In the genomic region with DNA sequence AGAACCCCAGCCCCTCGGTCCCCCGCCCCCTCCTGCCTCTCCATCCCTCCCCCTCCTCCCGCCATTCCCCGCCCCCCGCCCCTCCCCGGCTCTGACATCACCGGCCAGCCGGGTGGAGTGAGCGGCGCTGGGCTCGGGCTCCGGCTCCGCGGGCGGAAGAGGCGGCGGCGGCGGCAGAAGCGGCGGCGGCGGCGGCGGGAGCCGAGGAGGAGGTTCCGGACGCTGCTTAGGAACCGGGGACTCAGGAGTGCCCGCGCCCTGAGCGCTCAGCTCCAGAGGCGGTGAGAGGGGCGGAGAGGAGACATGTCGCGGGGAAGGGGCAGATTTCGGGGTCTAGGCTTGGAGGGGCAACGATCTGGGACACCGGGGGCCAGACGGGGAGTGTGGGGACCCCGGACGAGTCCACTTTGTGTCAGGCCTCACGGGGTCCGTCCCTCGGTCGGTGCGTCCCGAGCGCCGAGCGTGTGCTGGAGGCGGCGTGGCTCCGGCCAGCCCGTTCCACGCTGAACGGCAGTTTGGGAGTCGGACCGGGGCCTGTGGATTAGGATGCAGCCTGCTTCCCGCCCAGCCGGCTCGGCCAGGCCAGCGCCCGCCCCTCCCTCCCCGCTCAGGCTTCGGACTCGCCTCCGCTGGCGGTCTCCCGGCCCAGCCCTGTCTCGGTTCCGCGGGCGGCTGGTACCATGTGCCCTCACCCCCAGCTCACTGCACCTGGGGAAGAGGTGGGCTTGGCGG, we compare ENCODE assay signal across 2 cellular contexts.
TF ChIP-seq lines count a peak whose summit lies in the region.

A gene with protein sequence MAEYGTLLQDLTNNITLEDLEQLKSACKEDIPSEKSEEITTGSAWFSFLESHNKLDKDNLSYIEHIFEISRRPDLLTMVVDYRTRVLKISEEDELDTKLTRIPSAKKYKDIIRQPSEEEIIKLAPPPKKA (plus strand): TSS at position 143 of the 732 bp plus-strand sequence. CDS start 6,161 bp downstream, outside the sequence.

TF ChIP-seq in HEK293, 187 proteins besides CTCF, POLR2A, EP300 and RAD21 (continued from another document and continues in another):
- no peak for TF ChIP-seq YY2 (tag by site-specific recombination; IDR thresholded peaks at IDR 0.05)
- TF ChIP-seq, protein P1, sequence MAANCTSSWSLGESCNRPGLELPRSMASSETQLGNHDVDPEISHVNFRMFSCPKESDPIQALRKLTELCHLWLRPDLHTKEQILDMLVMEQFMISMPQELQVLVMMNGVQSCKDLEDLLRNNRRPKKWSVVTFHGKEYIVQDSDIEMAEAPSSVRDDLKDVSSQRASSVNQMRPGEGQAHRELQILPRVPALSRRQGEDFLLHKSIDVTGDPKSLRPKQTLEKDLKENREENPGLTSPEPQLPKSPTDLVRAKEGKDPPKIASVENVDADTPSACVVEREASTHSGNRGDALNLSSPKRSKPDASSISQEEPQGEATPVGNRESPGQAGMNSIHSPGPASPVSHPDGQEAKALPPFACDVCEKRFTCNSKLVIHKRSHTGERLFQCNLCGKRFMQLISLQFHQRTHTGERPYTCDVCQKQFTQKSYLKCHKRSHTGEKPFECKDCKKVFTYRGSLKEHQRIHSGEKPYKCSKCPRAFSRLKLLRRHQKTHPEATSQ (tag by site-specific recombination; IDR thresholded peaks at IDR 0.05): no peak
- TF ChIP-seq ZNF501 (tag by site-specific recombination; IDR thresholded peaks at IDR 0.05): peak; percentile 79
- no peak for TF ChIP-seq ZNF19 (tag by site-specific recombination; IDR thresholded peaks at IDR 0.05; ENCODE audit: low read depth)
- no peak for TF ChIP-seq ZNF555 (tag by site-specific recombination; conservative IDR thresholded peaks at IDR 0.05)
- TF ChIP-seq, protein P2, sequence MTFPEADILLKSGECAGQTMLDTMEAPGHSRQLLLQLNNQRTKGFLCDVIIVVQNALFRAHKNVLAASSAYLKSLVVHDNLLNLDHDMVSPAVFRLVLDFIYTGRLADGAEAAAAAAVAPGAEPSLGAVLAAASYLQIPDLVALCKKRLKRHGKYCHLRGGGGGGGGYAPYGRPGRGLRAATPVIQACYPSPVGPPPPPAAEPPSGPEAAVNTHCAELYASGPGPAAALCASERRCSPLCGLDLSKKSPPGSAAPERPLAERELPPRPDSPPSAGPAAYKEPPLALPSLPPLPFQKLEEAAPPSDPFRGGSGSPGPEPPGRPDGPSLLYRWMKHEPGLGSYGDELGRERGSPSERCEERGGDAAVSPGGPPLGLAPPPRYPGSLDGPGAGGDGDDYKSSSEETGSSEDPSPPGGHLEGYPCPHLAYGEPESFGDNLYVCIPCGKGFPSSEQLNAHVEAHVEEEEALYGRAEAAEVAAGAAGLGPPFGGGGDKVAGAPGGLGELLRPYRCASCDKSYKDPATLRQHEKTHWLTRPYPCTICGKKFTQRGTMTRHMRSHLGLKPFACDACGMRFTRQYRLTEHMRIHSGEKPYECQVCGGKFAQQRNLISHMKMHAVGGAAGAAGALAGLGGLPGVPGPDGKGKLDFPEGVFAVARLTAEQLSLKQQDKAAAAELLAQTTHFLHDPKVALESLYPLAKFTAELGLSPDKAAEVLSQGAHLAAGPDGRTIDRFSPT (tag by site-specific recombination; IDR thresholded peaks at IDR 0.05): peak; percentile 62; the same call in 1 of the 2 replicates
- TF ChIP-seq, protein P3, sequence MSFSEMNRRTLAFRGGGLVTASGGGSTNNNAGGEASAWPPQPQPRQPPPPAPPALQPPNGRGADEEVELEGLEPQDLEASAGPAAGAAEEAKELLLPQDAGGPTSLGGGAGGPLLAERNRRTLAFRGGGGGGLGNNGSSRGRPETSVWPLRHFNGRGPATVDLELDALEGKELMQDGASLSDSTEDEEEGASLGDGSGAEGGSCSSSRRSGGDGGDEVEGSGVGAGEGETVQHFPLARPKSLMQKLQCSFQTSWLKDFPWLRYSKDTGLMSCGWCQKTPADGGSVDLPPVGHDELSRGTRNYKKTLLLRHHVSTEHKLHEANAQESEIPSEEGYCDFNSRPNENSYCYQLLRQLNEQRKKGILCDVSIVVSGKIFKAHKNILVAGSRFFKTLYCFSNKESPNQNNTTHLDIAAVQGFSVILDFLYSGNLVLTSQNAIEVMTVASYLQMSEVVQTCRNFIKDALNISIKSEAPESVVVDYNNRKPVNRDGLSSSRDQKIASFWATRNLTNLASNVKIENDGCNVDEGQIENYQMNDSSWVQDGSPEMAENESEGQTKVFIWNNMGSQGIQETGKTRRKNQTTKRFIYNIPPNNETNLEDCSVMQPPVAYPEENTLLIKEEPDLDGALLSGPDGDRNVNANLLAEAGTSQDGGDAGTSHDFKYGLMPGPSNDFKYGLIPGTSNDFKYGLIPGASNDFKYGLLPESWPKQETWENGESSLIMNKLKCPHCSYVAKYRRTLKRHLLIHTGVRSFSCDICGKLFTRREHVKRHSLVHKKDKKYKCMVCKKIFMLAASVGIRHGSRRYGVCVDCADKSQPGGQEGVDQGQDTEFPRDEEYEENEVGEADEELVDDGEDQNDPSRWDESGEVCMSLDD (tag by site-specific recombination; IDR thresholded peaks at IDR 0.05): no peak
- TF ChIP-seq, protein P4, sequence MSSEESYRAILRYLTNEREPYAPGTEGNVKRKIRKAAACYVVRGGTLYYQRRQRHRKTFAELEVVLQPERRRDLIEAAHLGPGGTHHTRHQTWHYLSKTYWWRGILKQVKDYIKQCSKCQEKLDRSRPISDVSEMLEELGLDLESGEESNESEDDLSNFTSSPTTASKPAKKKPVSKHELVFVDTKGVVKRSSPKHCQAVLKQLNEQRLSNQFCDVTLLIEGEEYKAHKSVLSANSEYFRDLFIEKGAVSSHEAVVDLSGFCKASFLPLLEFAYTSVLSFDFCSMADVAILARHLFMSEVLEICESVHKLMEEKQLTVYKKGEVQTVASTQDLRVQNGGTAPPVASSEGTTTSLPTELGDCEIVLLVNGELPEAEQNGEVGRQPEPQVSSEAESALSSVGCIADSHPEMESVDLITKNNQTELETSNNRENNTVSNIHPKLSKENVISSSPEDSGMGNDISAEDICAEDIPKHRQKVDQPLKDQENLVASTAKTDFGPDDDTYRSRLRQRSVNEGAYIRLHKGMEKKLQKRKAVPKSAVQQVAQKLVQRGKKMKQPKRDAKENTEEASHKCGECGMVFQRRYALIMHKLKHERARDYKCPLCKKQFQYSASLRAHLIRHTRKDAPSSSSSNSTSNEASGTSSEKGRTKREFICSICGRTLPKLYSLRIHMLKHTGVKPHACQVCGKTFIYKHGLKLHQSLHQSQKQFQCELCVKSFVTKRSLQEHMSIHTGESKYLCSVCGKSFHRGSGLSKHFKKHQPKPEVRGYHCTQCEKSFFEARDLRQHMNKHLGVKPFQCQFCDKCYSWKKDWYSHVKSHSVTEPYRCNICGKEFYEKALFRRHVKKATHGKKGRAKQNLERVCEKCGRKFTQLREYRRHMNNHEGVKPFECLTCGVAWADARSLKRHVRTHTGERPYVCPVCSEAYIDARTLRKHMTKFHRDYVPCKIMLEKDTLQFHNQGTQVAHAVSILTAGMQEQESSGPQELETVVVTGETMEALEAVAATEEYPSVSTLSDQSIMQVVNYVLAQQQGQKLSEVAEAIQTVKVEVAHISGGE (tag by site-specific recombination; conservative IDR thresholded peaks at IDR 0.05; ENCODE audit: low read depth): peak; percentile 74
- no peak for TF ChIP-seq ZNF48 (tag by site-specific recombination; IDR thresholded peaks at IDR 0.05)
- peak; percentile 80; the same call in 1 of the 2 replicates for TF ChIP-seq ZNF600 (tag by site-specific recombination; IDR thresholded peaks at IDR 0.05)
- TF ChIP-seq ZNF626 (tag by site-specific recombination; IDR thresholded peaks at IDR 0.05): no peak
- TF ChIP-seq ZNF202 (tag by site-specific recombination; IDR thresholded peaks at IDR 0.05; ENCODE audit: borderline replicate concordance): no peak
- TF ChIP-seq ZNF473 (tag by site-specific recombination; IDR thresholded peaks at IDR 0.05): no peak
- no peak for TF ChIP-seq ZNF514 (tag by site-specific recombination; IDR thresholded peaks at IDR 0.05)
- 0 out of 2 replicates have a peak, but pooled peaks have one; percentile 11 for TF ChIP-seq ZNF146 (tag by site-specific recombination; IDR thresholded peaks at IDR 0.05)
- TF ChIP-seq ZNF561 (tag by site-specific recombination; IDR thresholded peaks at IDR 0.05; ENCODE audit: borderline replicate concordance): peak; percentile 32; the same call in 1 of the 2 replicates
- TF ChIP-seq ZNF623 (tag by site-specific recombination; IDR thresholded peaks at IDR 0.05): no peak

TF ChIP-seq in HepG2, 621 proteins besides CTCF, POLR2A, EP300 and RAD21 (continues in another document):
- TF ChIP-seq, protein P5, sequence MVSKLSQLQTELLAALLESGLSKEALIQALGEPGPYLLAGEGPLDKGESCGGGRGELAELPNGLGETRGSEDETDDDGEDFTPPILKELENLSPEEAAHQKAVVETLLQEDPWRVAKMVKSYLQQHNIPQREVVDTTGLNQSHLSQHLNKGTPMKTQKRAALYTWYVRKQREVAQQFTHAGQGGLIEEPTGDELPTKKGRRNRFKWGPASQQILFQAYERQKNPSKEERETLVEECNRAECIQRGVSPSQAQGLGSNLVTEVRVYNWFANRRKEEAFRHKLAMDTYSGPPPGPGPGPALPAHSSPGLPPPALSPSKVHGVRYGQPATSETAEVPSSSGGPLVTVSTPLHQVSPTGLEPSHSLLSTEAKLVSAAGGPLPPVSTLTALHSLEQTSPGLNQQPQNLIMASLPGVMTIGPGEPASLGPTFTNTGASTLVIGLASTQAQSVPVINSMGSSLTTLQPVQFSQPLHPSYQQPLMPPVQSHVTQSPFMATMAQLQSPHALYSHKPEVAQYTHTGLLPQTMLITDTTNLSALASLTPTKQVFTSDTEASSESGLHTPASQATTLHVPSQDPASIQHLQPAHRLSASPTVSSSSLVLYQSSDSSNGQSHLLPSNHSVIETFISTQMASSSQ (IDR thresholded peaks at IDR 0.05; ENCODE audit: low read depth): no peak
- TF ChIP-seq, protein P5 (CRISPR knock-in tag; IDR thresholded peaks at IDR 0.05; ENCODE audit: borderline replicate concordance): no peak
- TF ChIP-seq ZNF552 (CRISPR knock-in tag; IDR thresholded peaks at IDR 0.05; ENCODE audit: borderline replicate concordance) (0 out of 2 replicates have a peak, but pooled peaks have one; percentile 41), ARHGAP35 (CRISPR knock-in tag; IDR thresholded peaks at IDR 0.05; ENCODE audit: borderline replicate concordance) (0 out of 2 replicates have a peak, but pooled peaks have one; percentile 15), SNRNP70 (IDR thresholded peaks at IDR 0.05; ENCODE audit: low read depth, low read length) (no peak), ZNF24 (IDR thresholded peaks at IDR 0.05) (no peak), ZZZ3 (CRISPR knock-in tag; IDR thresholded peaks at IDR 0.05; ENCODE audit: borderline replicate concordance) (0 out of 2 replicates have a peak, but pooled peaks have one; percentile 49), POLR2G (IDR thresholded peaks at IDR 0.05; ENCODE audit: low read depth, low read length) (peak; percentile 66)
- TF ChIP-seq, protein P6, sequence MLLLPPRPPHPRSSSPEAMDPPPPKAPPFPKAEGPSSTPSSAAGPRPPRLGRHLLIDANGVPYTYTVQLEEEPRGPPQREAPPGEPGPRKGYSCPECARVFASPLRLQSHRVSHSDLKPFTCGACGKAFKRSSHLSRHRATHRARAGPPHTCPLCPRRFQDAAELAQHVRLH (CRISPR knock-in tag; IDR thresholded peaks at IDR 0.05; ENCODE audit: borderline replicate concordance, low read depth): 0 out of 2 replicates have a peak, but pooled peaks have one; percentile 29
- TF ChIP-seq, protein P7, sequence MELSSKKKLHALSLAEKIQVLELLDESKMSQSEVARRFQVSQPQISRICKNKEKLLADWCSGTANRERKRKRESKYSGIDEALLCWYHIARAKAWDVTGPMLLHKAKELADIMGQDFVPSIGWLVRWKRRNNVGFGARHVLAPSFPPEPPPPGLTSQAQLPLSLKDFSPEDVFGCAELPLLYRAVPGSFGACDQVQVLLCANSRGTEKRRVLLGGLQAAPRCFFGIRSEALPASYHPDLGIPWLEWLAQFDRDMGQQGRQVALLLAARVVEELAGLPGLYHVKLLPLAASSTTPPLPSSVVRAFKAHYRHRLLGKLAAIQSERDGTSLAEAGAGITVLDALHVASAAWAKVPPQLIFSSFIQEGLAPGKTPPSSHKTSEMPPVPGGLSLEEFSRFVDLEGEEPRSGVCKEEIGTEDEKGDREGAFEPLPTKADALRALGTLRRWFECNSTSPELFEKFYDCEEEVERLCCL (CRISPR knock-in tag; IDR thresholded peaks at IDR 0.05; ENCODE audit: borderline replicate concordance): 0 out of 2 replicates have a peak, but pooled peaks have one; percentile 56
- TF ChIP-seq, protein P8, sequence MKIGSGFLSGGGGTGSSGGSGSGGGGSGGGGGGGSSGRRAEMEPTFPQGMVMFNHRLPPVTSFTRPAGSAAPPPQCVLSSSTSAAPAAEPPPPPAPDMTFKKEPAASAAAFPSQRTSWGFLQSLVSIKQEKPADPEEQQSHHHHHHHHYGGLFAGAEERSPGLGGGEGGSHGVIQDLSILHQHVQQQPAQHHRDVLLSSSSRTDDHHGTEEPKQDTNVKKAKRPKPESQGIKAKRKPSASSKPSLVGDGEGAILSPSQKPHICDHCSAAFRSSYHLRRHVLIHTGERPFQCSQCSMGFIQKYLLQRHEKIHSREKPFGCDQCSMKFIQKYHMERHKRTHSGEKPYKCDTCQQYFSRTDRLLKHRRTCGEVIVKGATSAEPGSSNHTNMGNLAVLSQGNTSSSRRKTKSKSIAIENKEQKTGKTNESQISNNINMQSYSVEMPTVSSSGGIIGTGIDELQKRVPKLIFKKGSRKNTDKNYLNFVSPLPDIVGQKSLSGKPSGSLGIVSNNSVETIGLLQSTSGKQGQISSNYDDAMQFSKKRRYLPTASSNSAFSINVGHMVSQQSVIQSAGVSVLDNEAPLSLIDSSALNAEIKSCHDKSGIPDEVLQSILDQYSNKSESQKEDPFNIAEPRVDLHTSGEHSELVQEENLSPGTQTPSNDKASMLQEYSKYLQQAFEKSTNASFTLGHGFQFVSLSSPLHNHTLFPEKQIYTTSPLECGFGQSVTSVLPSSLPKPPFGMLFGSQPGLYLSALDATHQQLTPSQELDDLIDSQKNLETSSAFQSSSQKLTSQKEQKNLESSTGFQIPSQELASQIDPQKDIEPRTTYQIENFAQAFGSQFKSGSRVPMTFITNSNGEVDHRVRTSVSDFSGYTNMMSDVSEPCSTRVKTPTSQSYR (CRISPR knock-in tag; IDR thresholded peaks at IDR 0.05; ENCODE audit: borderline replicate concordance): peak; percentile 33; the same call in 1 of the 2 replicates
- TF ChIP-seq, protein P9, sequence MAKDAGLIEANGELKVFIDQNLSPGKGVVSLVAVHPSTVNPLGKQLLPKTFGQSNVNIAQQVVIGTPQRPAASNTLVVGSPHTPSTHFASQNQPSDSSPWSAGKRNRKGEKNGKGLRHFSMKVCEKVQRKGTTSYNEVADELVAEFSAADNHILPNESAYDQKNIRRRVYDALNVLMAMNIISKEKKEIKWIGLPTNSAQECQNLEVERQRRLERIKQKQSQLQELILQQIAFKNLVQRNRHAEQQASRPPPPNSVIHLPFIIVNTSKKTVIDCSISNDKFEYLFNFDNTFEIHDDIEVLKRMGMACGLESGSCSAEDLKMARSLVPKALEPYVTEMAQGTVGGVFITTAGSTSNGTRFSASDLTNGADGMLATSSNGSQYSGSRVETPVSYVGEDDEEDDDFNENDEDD (CRISPR knock-in tag; IDR thresholded peaks at IDR 0.05; ENCODE audit: borderline replicate concordance): peak; percentile 35; the same call in 1 of the 2 replicates
